ENCODE assay signal across 8 cellular contexts in genomic region chr11:130002846-130003716, GRCh38. TPM values are rescaled to one million over a fixed set of nuclear protein-coding genes. Genes with fewer than 3 reads are reported as not detected.
DNase-seq lines count a peak whose midpoint lies in the region; ATAC-seq and TF ChIP-seq lines count a peak whose summit lies in the region.

No MANE protein-coding gene starts in this region.

- ATAC-seq in gastroesophageal sphincter, result peak; percentile 92

- TF ChIP-seq EP300 in gastroesophageal sphincter (IDR thresholded peaks at IDR 0.05), result no peak

- H3K4me2 ChIP-seq in neuronal stem cell (ENCODE audit: insufficient read depth, low read length, poor library complexity, severe bottlenecking), result peak overlapping the region; percentile 80

- H3K4me1 ChIP-seq in gastroesophageal sphincter (peaks cover 0 to 32% (median 7%) of the 10 kb centered on the region in 3 donors), neuronal stem cell (ENCODE audit: control insufficient read depth in 2 of 2, insufficient read depth in 1 of 2, low read depth in 1 of 2, low read length in 2 of 2) (peaks cover 0 to 6% of the 10 kb centered on the region in 2 donors), subcutaneous abdominal adipose tissue (ENCODE audit: control insufficient read depth in 5 of 5, insufficient read depth in 5 of 5, low read length in 5 of 5) (peaks cover 0 to 24% (median 21%) of the 10 kb centered on the region in 5 donors)

- TF ChIP-seq CTCF in HFFc6 (IDR thresholded peaks at IDR 0.05) (no peak), gastroesophageal sphincter (IDR thresholded peaks at IDR 0.05) (peak in 1 of 4 experiments; percentile 2)

- CTCF ChIA-PET in activated naive CD4-positive, alpha-beta T cell treated with anti-CD3 and anti-CD28 coated beads, Interleukin-2, amount 10 ng/mL, durations not matched to agents 7 days and 5 days (lab: Charles Lee), result interaction anchor here (1.1 to 1.4 kb wide), 2 partner anchors 11 to 150 kb away, joined by 3 to 4 read pairs; no protein-coding TSS in a partner anchor

- peak overlapping the region; percentile 95 for H3K4me3 Mint-ChIP-seq in HFFc6
- peak overlapping the region; percentile 99 for H3K4me3 Mint-ChIP-seq in activated naive CD4-positive, alpha-beta T cell treated with anti-CD3 and anti-CD28 coated beads, Interleukin-2, amount 10 ng/mL, durations not matched to agents 7 days and 5 days

- H3K23ac ChIP-seq in neuronal stem cell (ENCODE audit: low read depth, low read length, poor library complexity), result peak overlapping the region; percentile 90

- peak overlapping the region; percentile 75 for H2BK120ac ChIP-seq in neuronal stem cell (ENCODE audit: low read depth, low read length)

- peak overlapping the region; percentile 88 for H2AFZ ChIP-seq in neuronal stem cell (ENCODE audit: low read length)

- WGBS in gastroesophageal sphincter (ENCODE audit: low coverage in 1 of 2), 2 donors, result 0 to 1% methylated on average over 9 to 14 of the region's 65 CpGs
- no CpG with 5 or more reads among the region's 65 CpGs for WGBS in neuronal stem cell (ENCODE audit: extremely low coverage in 2 of 2, insufficient read length in 2 of 2, insufficient replicate concordance in 1 of 2), 2 donors

- H3K9me3 ChIP-seq in gastroesophageal sphincter (no peaks in the 10 kb centered on the region), neuronal stem cell (replicated peaks in 1 of 2; ENCODE audit: control insufficient read depth in 2 of 2, insufficient read depth in 1 of 2, low read depth in 1 of 2, low read length in 2 of 2) (no peaks in the 10 kb centered on the region), subcutaneous abdominal adipose tissue (ENCODE audit: control insufficient read depth in 5 of 5, low read length in 5 of 5) (no peaks in the 10 kb centered on the region)

- peak overlapping the region; percentile 95 for H3K18ac ChIP-seq in neuronal stem cell (ENCODE audit: low read length)

- peak; percentile 87 to 88 for TF ChIP-seq POLR2A in gastroesophageal sphincter (IDR thresholded peaks at IDR 0.05)

- no peak overlapping the region for H3K4ac ChIP-seq in neuronal stem cell (ENCODE audit: low read length)

- in situ Hi-C loops in SK-MEL-5 (cut with HindIII; ENCODE audit: low pct_unique_long_range_greater_than_20kb, low sequenced_read_pairs), result no loop called here

- peak overlapping the region; percentile 92 for H4K8ac ChIP-seq in neuronal stem cell (ENCODE audit: low read depth, low read length)

- no peak overlapping the region for H3K14ac ChIP-seq in neuronal stem cell (ENCODE audit: low read length)

- H2AK5ac ChIP-seq in neuronal stem cell (ENCODE audit: low read depth, low read length), result peak overlapping the region; percentile 64

- H3K4me3 ChIP-seq in gastroesophageal sphincter, result peak overlapping the region; percentile 33 to 94
- H3K4me3 ChIP-seq in neuronal stem cell (ENCODE audit: low read length in 2 of 2), result peak overlapping the region; percentile 57 to 85
- H3K4me3 ChIP-seq in subcutaneous abdominal adipose tissue (ENCODE audit: low read depth in 1 of 5, low read length in 5 of 5), result peak overlapping the region; percentile 69 to 89 (median 88)

- peaks cover 35% of the 10 kb centered on the region for H3K4me1 Mint-ChIP-seq in HFFc6 (ENCODE audit: low read depth)
- peaks cover 40% of the 10 kb centered on the region for H3K4me1 Mint-ChIP-seq in activated naive CD4-positive, alpha-beta T cell treated with anti-CD3 and anti-CD28 coated beads, Interleukin-2, amount 10 ng/mL, durations not matched to agents 7 days and 5 days

- peak overlapping the region; percentile 99 for H3K27ac Mint-ChIP-seq in HFFc6
- peak overlapping the region; percentile 100 for H3K27ac Mint-ChIP-seq in activated naive CD4-positive, alpha-beta T cell treated with anti-CD3 and anti-CD28 coated beads, Interleukin-2, amount 10 ng/mL, durations not matched to agents 7 days and 5 days

- H3K36me3 Mint-ChIP-seq in HFFc6 (ENCODE audit: low read depth), result peaks cover 5% of the 10 kb centered on the region
- peaks cover 8% of the 10 kb centered on the region for H3K36me3 Mint-ChIP-seq in activated naive CD4-positive, alpha-beta T cell treated with anti-CD3 and anti-CD28 coated beads, Interleukin-2, amount 10 ng/mL, durations not matched to agents 7 days and 5 days

- peak overlapping the region; percentile 69 for H2BK15ac ChIP-seq in neuronal stem cell (ENCODE audit: low read length)

- H3K9ac ChIP-seq in neuronal stem cell (ENCODE audit: low read depth, low read length, poor library complexity), result peak overlapping the region; percentile 56
- peak overlapping the region; percentile 71 to 95 (median 86) for H3K9ac ChIP-seq in subcutaneous abdominal adipose tissue (ENCODE audit: low read length in 5 of 5)

- DNase-seq in GM04504 (ENCODE audit: low read depth) (peak; percentile 99), HFFc6 (peak; percentile 97), NAMALWA (ENCODE audit: low spot score) (peak; percentile 98), SK-MEL-5 (ENCODE audit: low read depth, low spot score) (peak; percentile 94), neuronal stem cell (ENCODE audit: low spot score) (peak; percentile 97)
- peak; percentile 94 for DNase-seq in activated naive CD4-positive, alpha-beta T cell treated with anti-CD3 and anti-CD28 coated beads, Interleukin-2, amount 10 ng/mL, durations not matched to agents 7 days and 5 days

- H3K79me1 ChIP-seq in neuronal stem cell (ENCODE audit: low read depth, low read length), result peaks cover 2% of the 10 kb centered on the region

- no peaks in the 10 kb centered on the region for H3K27me3 ChIP-seq in gastroesophageal sphincter
- no peaks in the 10 kb centered on the region for H3K27me3 ChIP-seq in neuronal stem cell (ENCODE audit: control insufficient read depth in 3 of 3, insufficient read depth in 3 of 3, low read depth in 1 of 3, low read length in 3 of 3)
- H3K27me3 ChIP-seq in subcutaneous abdominal adipose tissue (ENCODE audit: control insufficient read depth in 5 of 5, insufficient read depth in 4 of 5, low read length in 5 of 5), result no peaks in the 10 kb centered on the region

- no peaks in the 10 kb centered on the region for H3K9me3 Mint-ChIP-seq in HFFc6
- H3K9me3 Mint-ChIP-seq in activated naive CD4-positive, alpha-beta T cell treated with anti-CD3 and anti-CD28 coated beads, Interleukin-2, amount 10 ng/mL, durations not matched to agents 7 days and 5 days, result no peaks in the 10 kb centered on the region

- H3K27ac ChIP-seq in gastroesophageal sphincter (peak overlapping the region; percentile 98 to 100 (median 99)), neuronal stem cell (replicated peaks; ENCODE audit: low read length) (peak overlapping the region; percentile 99), subcutaneous abdominal adipose tissue (ENCODE audit: low read depth, low read length) (peak overlapping the region; percentile 95)

- H2BK5ac ChIP-seq in neuronal stem cell (ENCODE audit: low read length), result peak overlapping the region; percentile 91

- no peak overlapping the region for H2BK12ac ChIP-seq in neuronal stem cell (ENCODE audit: low read length)

- no peaks in the 10 kb centered on the region for H3K36me3 ChIP-seq in gastroesophageal sphincter
- H3K36me3 ChIP-seq in neuronal stem cell (replicated peaks in 1 of 2; ENCODE audit: control insufficient read depth in 2 of 2, insufficient read depth in 2 of 2, low read length in 2 of 2), result no peaks in the 10 kb centered on the region
- no peaks in the 10 kb centered on the region for H3K36me3 ChIP-seq in subcutaneous abdominal adipose tissue (ENCODE audit: control insufficient read depth in 5 of 5, insufficient read depth in 5 of 5, low read length in 5 of 5)

- no peak overlapping the region for H4K91ac ChIP-seq in neuronal stem cell (ENCODE audit: low read depth, low read length, poor library complexity)

- no peaks in the 10 kb centered on the region; the same call in 1 of the 2 replicates for H3K27me3 Mint-ChIP-seq in HFFc6 (ENCODE audit: insufficient read depth)
- peaks cover 6% of the 10 kb centered on the region for H3K27me3 Mint-ChIP-seq in activated naive CD4-positive, alpha-beta T cell treated with anti-CD3 and anti-CD28 coated beads, Interleukin-2, amount 10 ng/mL, durations not matched to agents 7 days and 5 days

RNA-seq across cellular contexts. Expression of gene PRDM10, which starts 0.4 kb away (rescaled TPM):
- 1 to 10 TPM; 7.0 to 8.6 (median 7.8) TPM for total RNA-seq in HFFc6 (2021; fragmentation: NEBNext Ultra II Directional; extraction: Animal tissue kit (Norgen Biotek cat#: 25700))
- total RNA-seq in SK-MEL-5 (2014; rRNA removed; shearing (Covaris generic)), result 3.6 and 4.3 TPM in 2 replicates
- polyA plus RNA-seq in SK-MEL-5 (2015; cell fraction: cytosol; rRNA removed), result 3.7 and 4.7 TPM in 2 replicates
- polyA plus RNA-seq in SK-MEL-5 (2015; cell fraction: nucleus; rRNA removed), result 7.8 and 8.5 TPM in 2 replicates
- 10 to 100 TPM in 1 of 4 donors, 1 to 10 TPM in 3; 6.6 to 12.0 (median 7.4) TPM for total RNA-seq in gastroesophageal sphincter
- polyA plus RNA-seq in neuronal stem cell (2013, experiment 1 of 2), result 4.6 TPM
- 4.9 TPM for polyA plus RNA-seq in neuronal stem cell (2013, experiment 2 of 2)

Comparison
In these comparisons a context has a peak if more than half of its experiments do, and no peak if none do; other contexts are left out.
1. Peak in every context shown above with its lines: DNase-seq, ATAC-seq, H3K4me3 ChIP-seq and H3K27ac ChIP-seq.